ENCODE assay signal across 21 cellular contexts in genomic region chr7:112630565-112630964, GRCh38.
DNase-seq lines count a peak whose midpoint lies in the region; ATAC-seq and TF ChIP-seq lines count a peak whose summit lies in the region.
"Had no signal": no experiment of that assay in that cellular context is flagged by ENCODE, and none has a peak within 500 bp of the region (broad histone marks: within the 10 kb centered on the region; RNA-seq: fewer than 3 reads in every experiment).

No MANE protein-coding gene starts in this region.

- H2AFZ ChIP-seq in hepatocyte = no peak overlapping the region

- no peaks in the 10 kb centered on the region for H3K9me2 ChIP-seq in hepatocyte (replicated peaks; ENCODE audit: insufficient read depth)

- ATAC-seq in HG02610 (IDR thresholded peaks at IDR 0.05; ENCODE audit: unreplicated experiment) = no peak
- ATAC-seq in GM18511 (IDR thresholded peaks at IDR 0.05; ENCODE audit: unreplicated experiment) = no peak
- no peak for ATAC-seq in left lung
- ATAC-seq: stimulated activated naive CD8-positive, alpha-beta T cell treated with anti-CD3 and anti-CD28 coated beads, Interleukin-15, amount 100 ng/mL, for 72 hours had no signal

- POLR2A ChIA-PET in AG04450 (lab: Yijun Ruan, JAX) = no interaction called here

- H3K4me3 ChIP-seq in AG04450 (ENCODE audit: low read depth, low read length) (no peak overlapping the region), choroid plexus epithelial cell (ENCODE audit: low read depth, low read length) (no peak overlapping the region), hepatocyte (no peak overlapping the region), left lung (no peak overlapping the region)

- CTCF ChIA-PET in AG04450 (lab: Charles Lee) = no interaction called here

- 83% methylated on average over 1 of the region's 1 CpG for WGBS in hepatocyte (ENCODE audit: low lambda C conversion rate, missing lambda C conversion rate)

- H3K27me3 ChIP-seq in AG04450 (ENCODE audit: control insufficient read depth, insufficient read depth, low read length) (no peaks in the 10 kb centered on the region), hepatocyte (no peaks in the 10 kb centered on the region), left lung (no peaks in the 10 kb centered on the region)

- no peaks in the 10 kb centered on the region for H3K79me2 ChIP-seq in hepatocyte

- no peak overlapping the region for H3K4me2 ChIP-seq in hepatocyte

- TF ChIP-seq CTCF in AG04450 (IDR thresholded peaks at IDR 0.05; ENCODE audit: low read depth, low read length) (no peak), choroid plexus epithelial cell (conservative IDR thresholded peaks at IDR 0.05; ENCODE audit: low read depth, low read length) (no peak), hepatocyte (IDR thresholded peaks at IDR 0.05; ENCODE audit: poor library complexity) (no peak), left lung (IDR thresholded peaks at IDR 0.05) (no peak)

- H3K36me3 ChIP-seq in hepatocyte (replicated peaks; ENCODE audit: insufficient read depth, low read depth) (no peaks in the 10 kb centered on the region), left lung (no peaks in the 10 kb centered on the region)

- H4K20me1 ChIP-seq in hepatocyte (ENCODE audit: insufficient read depth, poor library complexity, severe bottlenecking) = no peaks in the 10 kb centered on the region

- H3K4me1 ChIP-seq in hepatocyte (ENCODE audit: insufficient read depth) (no peaks in the 10 kb centered on the region), left lung (no peaks in the 10 kb centered on the region)

- intact Hi-C loops in left lung (cut with DNase I) = no loop called here

- DNase-seq in AG04450 (ENCODE audit: low read depth, low spot score) = peak; percentile 1
- DNase-seq in NCI-H460 (ENCODE audit: extremely low read depth, low read depth) = peak; percentile 77
- DNase-seq in choroid plexus epithelial cell (ENCODE audit: low read depth) = peak; percentile 72
- DNase-seq in hepatocyte (ENCODE audit: low spot score) = no peak
- DNase-seq in NCI-H2196 (lab: John Stamatoyannopoulos, UW; ENCODE audit: unreplicated experiment) = no peak
- DNase-seq in left lung = no peak
- DNase-seq: activated CD4-positive, alpha-beta T cell treated with anti-CD3 and anti-CD28 coated beads for 1 hour; activated effector memory CD4-positive, alpha-beta T cell treated with anti-CD3 and anti-CD28 coated beads, Interleukin-2, amount 50 U/mL, for 16 hours; amygdala; CD4-positive, alpha-beta T cell; cortex of kidney; DMS79; hypothalamus; midbrain; NCI-H187; NCI-H510A; retina; stimulated activated naive CD8-positive, alpha-beta T cell treated with anti-CD3 and anti-CD28 coated beads, Interleukin-15, amount 100 ng/mL, for 72 hours; T1000 had no signal

- H3K9me3 ChIP-seq in AG04450 (ENCODE audit: control insufficient read depth, insufficient read depth, low read length) = no peaks in the 10 kb centered on the region
- no peaks in the 10 kb centered on the region for H3K9me3 ChIP-seq in hepatocyte (ENCODE audit: low read depth)
- peaks cover 0 to 6% of the 10 kb centered on the region in 2 donors for H3K9me3 ChIP-seq in left lung

- H3K27ac ChIP-seq in AG04450 (ENCODE audit: low read depth, low read length) (no peak overlapping the region), hepatocyte (peak overlapping the region; percentile 55), left lung (no peak overlapping the region)

Comparison
In these comparisons a context has a peak if more than half of its experiments do, and no peak if none do; other contexts are left out.
1. DNase-seq: peak in AG04450 (single experiment), NCI-H460 (single experiment) and choroid plexus epithelial cell (single experiment); none in hepatocyte (single experiment), NCI-H2196 (single experiment) and left lung (0 of 2).